27 cellular contexts compared by ENCODE assay signal in the genomic region with DNA sequence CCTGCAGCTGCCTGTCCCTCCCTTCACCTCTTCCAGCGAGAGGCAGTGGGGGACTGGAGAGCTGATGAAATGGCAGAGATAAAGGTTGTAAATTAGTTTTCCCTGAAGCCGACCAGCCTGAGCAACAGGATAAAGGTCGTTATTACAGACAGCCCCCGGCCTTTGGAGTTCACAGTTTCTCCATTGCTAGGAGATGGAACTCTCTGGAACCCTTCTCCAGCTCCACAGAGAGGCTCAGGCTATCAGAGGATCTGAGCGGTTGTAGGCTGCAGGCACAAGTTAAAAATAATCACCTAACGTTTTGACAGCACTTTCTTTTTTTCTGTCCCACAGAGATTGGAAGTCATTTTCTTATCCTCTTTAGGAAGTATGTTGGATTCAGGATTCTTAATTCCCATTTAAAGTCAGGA. TPM values are rescaled to one million over a fixed set of nuclear protein-coding genes. Genes with fewer than 3 reads are reported as not detected.
A peak's percentile ranks its signal among the peaks of the same experiment; 100 is the strongest.
DNase-seq lines count a peak whose midpoint lies in the region; ATAC-seq and TF ChIP-seq lines count a peak whose summit lies in the region.
"Had no signal": no experiment of that assay in that cellular context is flagged by ENCODE, and none has a peak within 500 bp of the region (broad histone marks: within the 10 kb centered on the region; RNA-seq: fewer than 3 reads in every experiment).

No MANE protein-coding gene starts in this region.

- no peaks in the 10 kb centered on the region for H3K27me3 ChIP-seq in esophagus muscularis mucosa
- no peaks in the 10 kb centered on the region for H3K27me3 ChIP-seq in mesendoderm (ENCODE audit: insufficient read depth, low read length, poor library complexity)
- H3K27me3 ChIP-seq in transverse colon = peaks cover 6% of the 10 kb centered on the region
- H3K27me3 ChIP-seq in gastrocnemius medialis = no peaks in the 10 kb centered on the region

- in situ Hi-C loops in transverse colon (cut with MboI; ENCODE audit: low pct_ligation_motif_present in 1 of 4, low pct_unique_long_range_greater_than_20kb in 1 of 4, low sequenced_read_pairs in 3 of 4) (no loop called here), gastrocnemius medialis (cut with MboI; ENCODE audit: low sequenced_read_pairs in 4 of 4) (no loop called here)

- no peak overlapping the region for H3K4ac ChIP-seq in mesendoderm (ENCODE audit: low read depth, low read length)

- peak overlapping the region in 1 of 4 donors; percentile 55 for H3K4me3 ChIP-seq in esophagus muscularis mucosa
- no peak overlapping the region for H3K4me3 ChIP-seq in mesendoderm (ENCODE audit: low read length)
- H3K4me3 ChIP-seq in transverse colon = no peak overlapping the region
- H3K4me3 ChIP-seq in gastrocnemius medialis = no peak overlapping the region
- H3K4me3 ChIP-seq: GM12878, prostate gland had no signal

- peaks cover 0 to 4% (median 0%) of the 10 kb centered on the region in 4 donors for H3K36me3 ChIP-seq in esophagus muscularis mucosa
- no peaks in the 10 kb centered on the region for H3K36me3 ChIP-seq in mesendoderm (ENCODE audit: control insufficient read depth, insufficient read depth, low read length)
- H3K36me3 ChIP-seq in transverse colon = no peaks in the 10 kb centered on the region
- no peaks in the 10 kb centered on the region for H3K36me3 ChIP-seq in gastrocnemius medialis
- H3K36me3 ChIP-seq: prostate gland had no signal

- no peaks in the 10 kb centered on the region for H3K9me3 ChIP-seq in esophagus muscularis mucosa
- no peaks in the 10 kb centered on the region for H3K9me3 ChIP-seq in transverse colon
- no peaks in the 10 kb centered on the region for H3K9me3 ChIP-seq in gastrocnemius medialis
- H3K9me3 ChIP-seq: prostate gland had no signal

- no peak overlapping the region for H3K4me2 ChIP-seq in mesendoderm (ENCODE audit: low read length)

- peaks cover 16 to 51% (median 45%) of the 10 kb centered on the region in 4 donors for H3K4me1 ChIP-seq in esophagus muscularis mucosa
- H3K4me1 ChIP-seq in mesendoderm (ENCODE audit: control insufficient read depth, low read depth, low read length) = peaks cover 10% of the 10 kb centered on the region
- peaks cover 0 to 8% (median 3%) of the 10 kb centered on the region in 4 donors for H3K4me1 ChIP-seq in transverse colon
- no peaks in the 10 kb centered on the region for H3K4me1 ChIP-seq in gastrocnemius medialis
- H3K4me1 ChIP-seq: prostate gland had no signal

- H2AK5ac ChIP-seq in mesendoderm (ENCODE audit: low read length) = no peak overlapping the region

- TF ChIP-seq EP300 in esophagus muscularis mucosa (IDR thresholded peaks at IDR 0.05) = no peak
- TF ChIP-seq EP300 in transverse colon (IDR thresholded peaks at IDR 0.05; ENCODE audit: low read depth) = no peak

- intact Hi-C loops in esophagus muscularis mucosa (cut with DNase I) (no loop called here), transverse colon (cut with DNase I; ENCODE audit: low total_unique reads) (no loop called here), gastrocnemius medialis (cut with DNase I; ENCODE audit: low total_unique reads) (no loop called here)

- H2BK15ac ChIP-seq in mesendoderm (replicated peaks; ENCODE audit: low read depth) = no peak overlapping the region

- WGBS in esophagus muscularis mucosa = 25% methylated on average over 6 of the region's 6 CpGs
- no CpG with 5 or more reads among the region's 6 CpGs for WGBS in mesendoderm (ENCODE audit: extremely low coverage, insufficient coverage, low lambda C conversion rate)
- WGBS in transverse colon (ENCODE audit: low coverage in 1 of 2), 2 donors = 27 to 80% methylated on average over 1 to 6 of the region's 6 CpGs

- H3K27ac ChIP-seq in esophagus muscularis mucosa (replicated peaks in 1 of 4) (peak overlapping the region; percentile 74 to 82 (median 78)), mesendoderm (ENCODE audit: low read depth, low read length) (no peak overlapping the region), transverse colon (peak overlapping the region; percentile 49 to 76 (median 60)), gastrocnemius medialis (peak overlapping the region in 1 of 4 donors; percentile 0)
- H3K27ac ChIP-seq: 22Rv1 had no signal

- no peak overlapping the region for H4K8ac ChIP-seq in mesendoderm (ENCODE audit: low read depth, low read length)

- no peaks in the 10 kb centered on the region for H3K79me1 ChIP-seq in mesendoderm (ENCODE audit: low read length)

- DNase-seq in NCI-H526 (lab: John Stamatoyannopoulos, UW) (peak; percentile 40 to 42), NCI-H526 treated with DMSO at 0.1 percent for 48 hours (lab: John Stamatoyannopoulos, UW) (no peak), esophagus muscularis mucosa (ENCODE audit: extremely low spot score) (no peak), mesendoderm (peak; percentile 89), transverse colon (no peak), AG08396 (ENCODE audit: low spot score) (no peak), gastrocnemius medialis (no peak)
- DNase-seq: activated CD4-positive, alpha-beta T cell treated with anti-CD3 and anti-CD28 coated beads for 4 hours; activated naive CD4-positive, alpha-beta T cell treated with anti-CD3 and anti-CD28 coated beads, Interleukin-2, amount 10 ng/mL, durations not matched to agents 7 days and 5 days; activated T-cell treated with anti-CD3 and anti-CD28 coated beads, Interleukin-2, amount 50 U/mL, for 48 hours; AML-193; amygdala; caudate nucleus; DMS79 treated with DMSO at 0.1 percent for 48 hours; NCI-H1048; NCI-H187; NCI-H774; SHP77 treated with DMSO at 0.1 percent for 48 hours; stimulated activated CD4-positive, alpha-beta T cell treated with anti-CD3 and anti-CD28 coated beads, Interleukin-4, amount 100 ng/mL, for 4 hours; stimulated activated naive CD8-positive, alpha-beta T cell treated with anti-CD3 and anti-CD28 coated beads, Interleukin-15, Interleukin-2, amounts not matched to agents 100 U/mL and 50 U/mL, for 24 hours had no signal

- no peak overlapping the region for H4K5ac ChIP-seq in mesendoderm (ENCODE audit: low read length)

- peak overlapping the region; percentile 67 for H3K56ac ChIP-seq in mesendoderm (ENCODE audit: low read length)

- H3K18ac ChIP-seq in mesendoderm (ENCODE audit: low read length) = no peak overlapping the region

- H3K23ac ChIP-seq in mesendoderm (ENCODE audit: low read length) = no peak overlapping the region

- H2BK120ac ChIP-seq in mesendoderm (ENCODE audit: low read depth, low read length) = no peak overlapping the region

- TF ChIP-seq POLR2A in esophagus muscularis mucosa (IDR thresholded peaks at IDR 0.05; ENCODE audit: low read depth) (no peak), transverse colon (IDR thresholded peaks at IDR 0.05) (no peak), gastrocnemius medialis (IDR thresholded peaks at IDR 0.05) (no peak)

- H3K79me2 ChIP-seq in mesendoderm (ENCODE audit: control insufficient read depth, insufficient read depth, low read length) = no peaks in the 10 kb centered on the region

- H3K9ac ChIP-seq in mesendoderm (ENCODE audit: low read length) = peak overlapping the region; percentile 31

- no peak overlapping the region for H2BK5ac ChIP-seq in mesendoderm (ENCODE audit: low read length)

- ATAC-seq in HG02852 (IDR thresholded peaks at IDR 0.05; ENCODE audit: unreplicated experiment) (no peak), gastrocnemius medialis (no peak)
- ATAC-seq: GM12878; natural killer cell treated with Interleukin-12 subunit alpha and Interleukin-12 subunit beta and Interleukin-15 and Interleukin-18, amount 100 ng/mL, for 72 hours; stimulated activated naive CD8-positive, alpha-beta T cell treated with anti-CD3 and anti-CD28 coated beads, Interleukin-15, Interleukin-2, amounts not matched to agents 100 U/mL and 50 U/mL, for 24 hours had no signal

- TF ChIP-seq CTCF in esophagus muscularis mucosa (IDR thresholded peaks at IDR 0.05) = no peak
- no peak for TF ChIP-seq CTCF in transverse colon (IDR thresholded peaks at IDR 0.05)
- no peak for TF ChIP-seq CTCF in gastrocnemius medialis (IDR thresholded peaks at IDR 0.05 in 4 of 5, conservative IDR thresholded peaks at IDR 0.05 in 1 of 5)

RNA-seq across cellular contexts. Expression of gene ADGRD1, which starts 1.2 kb away (rescaled TPM):
- total RNA-seq in esophagus muscularis mucosa (10 to 100 TPM; 28.2 to 52.4 (median 41.8) TPM), transverse colon (10 to 100 TPM in 2 of 4 donors, 1 to 10 TPM in 2; 8.3 to 18.1 (median 12.5) TPM), gastrocnemius medialis (1 to 10 TPM; 5.3 to 9.6 (median 8.2) TPM)
- 0.48 TPM for polyA plus RNA-seq in mesendoderm (2013, experiment 1 of 2)
- 0.87 TPM for polyA plus RNA-seq in mesendoderm (2013, experiment 2 of 2)
- total RNA-seq: endothelial cell of umbilical vein; LHCN-M2; natural killer cell treated with Interleukin-12 subunit alpha and Interleukin-12 subunit beta and Interleukin-15 and Interleukin-18, amount 100 ng/mL, for 72 hours had no signal

Comparison
In these comparisons a context has a peak if more than half of its experiments do, and no peak if none do; other contexts are left out.
1. DNase-seq: peak in NCI-H526 (2 of 2) and mesendoderm (single experiment); none in NCI-H526 treated with DMSO at 0.1 percent for 48 hours (single experiment), esophagus muscularis mucosa (single experiment), transverse colon (single experiment), AG08396 (single experiment) and gastrocnemius medialis (0 of 2).